Comparison of ENCODE assay signal across 1 cellular context in the genomic region with DNA sequence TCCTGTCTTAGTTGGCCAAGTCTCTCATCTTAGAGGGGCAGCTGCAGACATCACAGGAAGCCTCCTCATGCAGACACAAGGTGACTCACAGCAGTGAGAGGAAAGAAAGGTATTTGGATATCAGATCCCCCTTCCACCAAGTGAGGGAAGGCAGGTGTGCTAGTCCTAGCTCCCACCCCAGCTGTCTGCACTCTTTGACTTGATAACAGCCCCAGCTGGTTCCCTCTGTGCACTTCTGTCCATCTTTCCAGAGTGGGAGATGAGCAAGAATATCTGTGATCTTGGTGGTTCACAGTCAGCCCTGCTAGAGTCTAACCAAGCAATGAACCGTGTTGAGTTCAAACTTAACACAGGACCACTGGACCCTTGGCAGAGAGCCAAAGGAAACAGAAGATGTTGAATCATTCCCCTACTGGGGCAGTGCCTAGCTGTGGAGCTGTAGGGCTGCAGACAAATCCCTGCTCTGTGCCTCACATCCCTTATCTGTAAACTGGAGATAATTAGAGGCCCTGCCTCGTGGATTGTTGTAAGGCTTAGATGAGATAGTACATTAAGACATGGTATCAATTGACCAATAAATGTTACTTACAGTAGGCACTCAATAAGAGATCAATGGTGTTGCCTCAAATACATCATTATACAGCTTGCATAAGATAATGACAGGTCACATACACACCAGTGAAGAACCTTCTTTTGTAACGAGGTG.
TF ChIP-seq lines count a peak whose summit lies in the region.

No MANE protein-coding gene starts in this region.

TF ChIP-seq in HepG2, 621 proteins besides CTCF, POLR2A, EP300 and RAD21 (continued from another document and continues in another):
- 0 out of 2 replicates have a peak, but pooled peaks have one; percentile 43 for TF ChIP-seq ZNF782 (CRISPR knock-in tag; IDR thresholded peaks at IDR 0.05; ENCODE audit: borderline replicate concordance)
- peak; percentile 85 for TF ChIP-seq RBAK (CRISPR knock-in tag; IDR thresholded peaks at IDR 0.05)
- TF ChIP-seq, protein P1, sequence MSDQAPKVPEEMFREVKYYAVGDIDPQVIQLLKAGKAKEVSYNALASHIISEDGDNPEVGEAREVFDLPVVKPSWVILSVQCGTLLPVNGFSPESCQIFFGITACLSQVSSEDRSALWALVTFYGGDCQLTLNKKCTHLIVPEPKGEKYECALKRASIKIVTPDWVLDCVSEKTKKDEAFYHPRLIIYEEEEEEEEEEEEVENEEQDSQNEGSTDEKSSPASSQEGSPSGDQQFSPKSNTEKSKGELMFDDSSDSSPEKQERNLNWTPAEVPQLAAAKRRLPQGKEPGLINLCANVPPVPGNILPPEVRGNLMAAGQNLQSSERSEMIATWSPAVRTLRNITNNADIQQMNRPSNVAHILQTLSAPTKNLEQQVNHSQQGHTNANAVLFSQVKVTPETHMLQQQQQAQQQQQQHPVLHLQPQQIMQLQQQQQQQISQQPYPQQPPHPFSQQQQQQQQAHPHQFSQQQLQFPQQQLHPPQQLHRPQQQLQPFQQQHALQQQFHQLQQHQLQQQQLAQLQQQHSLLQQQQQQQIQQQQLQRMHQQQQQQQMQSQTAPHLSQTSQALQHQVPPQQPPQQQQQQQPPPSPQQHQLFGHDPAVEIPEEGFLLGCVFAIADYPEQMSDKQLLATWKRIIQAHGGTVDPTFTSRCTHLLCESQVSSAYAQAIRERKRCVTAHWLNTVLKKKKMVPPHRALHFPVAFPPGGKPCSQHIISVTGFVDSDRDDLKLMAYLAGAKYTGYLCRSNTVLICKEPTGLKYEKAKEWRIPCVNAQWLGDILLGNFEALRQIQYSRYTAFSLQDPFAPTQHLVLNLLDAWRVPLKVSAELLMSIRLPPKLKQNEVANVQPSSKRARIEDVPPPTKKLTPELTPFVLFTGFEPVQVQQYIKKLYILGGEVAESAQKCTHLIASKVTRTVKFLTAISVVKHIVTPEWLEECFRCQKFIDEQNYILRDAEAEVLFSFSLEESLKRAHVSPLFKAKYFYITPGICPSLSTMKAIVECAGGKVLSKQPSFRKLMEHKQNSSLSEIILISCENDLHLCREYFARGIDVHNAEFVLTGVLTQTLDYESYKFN (CRISPR knock-in tag; conservative IDR thresholded peaks at IDR 0.05): peak; percentile 82
- TF ChIP-seq, protein P2, sequence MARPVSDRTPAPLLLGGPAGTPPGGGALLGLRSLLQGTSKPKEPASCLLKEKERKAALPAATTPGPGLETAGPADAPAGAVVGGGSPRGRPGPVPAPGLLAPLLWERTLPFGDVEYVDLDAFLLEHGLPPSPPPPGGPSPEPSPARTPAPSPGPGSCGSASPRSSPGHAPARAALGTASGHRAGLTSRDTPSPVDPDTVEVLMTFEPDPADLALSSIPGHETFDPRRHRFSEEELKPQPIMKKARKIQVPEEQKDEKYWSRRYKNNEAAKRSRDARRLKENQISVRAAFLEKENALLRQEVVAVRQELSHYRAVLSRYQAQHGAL (CRISPR knock-in tag; IDR thresholded peaks at IDR 0.05; ENCODE audit: not compliant biosample characterization): no peak
- TF ChIP-seq ZSCAN21 (CRISPR knock-in tag; IDR thresholded peaks at IDR 0.05; ENCODE audit: borderline replicate concordance): no peak
- TF ChIP-seq, protein P3, sequence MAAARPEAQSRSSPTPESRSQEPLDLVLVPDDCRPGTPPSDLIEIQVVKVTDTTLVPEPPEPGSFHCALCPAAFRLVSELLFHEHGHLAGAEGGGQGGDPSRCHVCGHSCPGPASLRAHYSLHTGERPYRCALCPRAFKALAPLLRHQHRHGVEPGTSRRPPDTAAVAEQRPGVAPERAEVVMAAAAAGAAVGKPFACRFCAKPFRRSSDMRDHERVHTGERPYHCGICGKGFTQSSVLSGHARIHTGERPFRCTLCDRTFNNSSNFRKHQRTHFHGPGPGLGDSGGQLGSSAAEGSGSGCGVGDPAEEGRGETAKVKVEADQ (CRISPR knock-in tag; IDR thresholded peaks at IDR 0.05; ENCODE audit: borderline replicate concordance): peak; percentile 68; the same call in 1 of the 2 replicates
- TF ChIP-seq, protein P4, sequence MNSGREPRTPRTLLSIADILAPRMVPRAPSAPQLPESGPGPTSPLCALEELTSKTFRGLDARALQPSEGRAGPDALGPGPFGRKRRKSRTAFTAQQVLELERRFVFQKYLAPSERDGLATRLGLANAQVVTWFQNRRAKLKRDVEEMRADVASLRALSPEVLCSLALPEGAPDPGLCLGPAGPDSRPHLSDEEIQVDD (CRISPR knock-in tag; IDR thresholded peaks at IDR 0.05; ENCODE audit: borderline replicate concordance): no peak
- no peak for TF ChIP-seq TMF1 (CRISPR knock-in tag; IDR thresholded peaks at IDR 0.05; ENCODE audit: low read depth)
- TF ChIP-seq, protein P5, sequence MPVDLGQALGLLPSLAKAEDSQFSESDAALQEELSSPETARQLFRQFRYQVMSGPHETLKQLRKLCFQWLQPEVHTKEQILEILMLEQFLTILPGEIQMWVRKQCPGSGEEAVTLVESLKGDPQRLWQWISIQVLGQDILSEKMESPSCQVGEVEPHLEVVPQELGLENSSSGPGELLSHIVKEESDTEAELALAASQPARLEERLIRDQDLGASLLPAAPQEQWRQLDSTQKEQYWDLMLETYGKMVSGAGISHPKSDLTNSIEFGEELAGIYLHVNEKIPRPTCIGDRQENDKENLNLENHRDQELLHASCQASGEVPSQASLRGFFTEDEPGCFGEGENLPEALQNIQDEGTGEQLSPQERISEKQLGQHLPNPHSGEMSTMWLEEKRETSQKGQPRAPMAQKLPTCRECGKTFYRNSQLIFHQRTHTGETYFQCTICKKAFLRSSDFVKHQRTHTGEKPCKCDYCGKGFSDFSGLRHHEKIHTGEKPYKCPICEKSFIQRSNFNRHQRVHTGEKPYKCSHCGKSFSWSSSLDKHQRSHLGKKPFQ (CRISPR knock-in tag; IDR thresholded peaks at IDR 0.05; ENCODE audit: insufficient replicate concordance): peak; percentile 30
- TF ChIP-seq ZKSCAN8 (CRISPR knock-in tag; IDR thresholded peaks at IDR 0.05; ENCODE audit: borderline replicate concordance): 0 out of 2 replicates have a peak, but pooled peaks have one; percentile 66
- TF ChIP-seq PAF1 (CRISPR knock-in tag; IDR thresholded peaks at IDR 0.05): no peak
- peak; percentile 76; the same call in 1 of the 2 replicates for TF ChIP-seq DPF2 (CRISPR knock-in tag; IDR thresholded peaks at IDR 0.05; ENCODE audit: borderline replicate concordance, low read depth)
- TF ChIP-seq MIXL1 (CRISPR knock-in tag; IDR thresholded peaks at IDR 0.05): peak; percentile 92
- peak; percentile 86 for TF ChIP-seq TARDBP (CRISPR knock-in tag; IDR thresholded peaks at IDR 0.05)
- TF ChIP-seq ZNF652 (CRISPR knock-in tag; IDR thresholded peaks at IDR 0.05; ENCODE audit: borderline replicate concordance, low read depth): peak; percentile 57; the same call in 1 of the 2 replicates
- peak; percentile 78; the same call in 1 of the 2 replicates for TF ChIP-seq FOXJ3 (CRISPR knock-in tag; IDR thresholded peaks at IDR 0.05; ENCODE audit: borderline replicate concordance)
- no peak for TF ChIP-seq POLR2AphosphoS5 (IDR thresholded peaks at IDR 0.05; ENCODE audit: low read depth, low read length)
- TF ChIP-seq ZNF615 (CRISPR knock-in tag; IDR thresholded peaks at IDR 0.05; ENCODE audit: borderline replicate concordance): no peak
- TF ChIP-seq, protein P6, sequence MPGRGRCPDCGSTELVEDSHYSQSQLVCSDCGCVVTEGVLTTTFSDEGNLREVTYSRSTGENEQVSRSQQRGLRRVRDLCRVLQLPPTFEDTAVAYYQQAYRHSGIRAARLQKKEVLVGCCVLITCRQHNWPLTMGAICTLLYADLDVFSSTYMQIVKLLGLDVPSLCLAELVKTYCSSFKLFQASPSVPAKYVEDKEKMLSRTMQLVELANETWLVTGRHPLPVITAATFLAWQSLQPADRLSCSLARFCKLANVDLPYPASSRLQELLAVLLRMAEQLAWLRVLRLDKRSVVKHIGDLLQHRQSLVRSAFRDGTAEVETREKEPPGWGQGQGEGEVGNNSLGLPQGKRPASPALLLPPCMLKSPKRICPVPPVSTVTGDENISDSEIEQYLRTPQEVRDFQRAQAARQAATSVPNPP (CRISPR knock-in tag; IDR thresholded peaks at IDR 0.05): no peak
- no peak for TF ChIP-seq KLF13 (CRISPR knock-in tag; IDR thresholded peaks at IDR 0.05)
- TF ChIP-seq, protein P7, sequence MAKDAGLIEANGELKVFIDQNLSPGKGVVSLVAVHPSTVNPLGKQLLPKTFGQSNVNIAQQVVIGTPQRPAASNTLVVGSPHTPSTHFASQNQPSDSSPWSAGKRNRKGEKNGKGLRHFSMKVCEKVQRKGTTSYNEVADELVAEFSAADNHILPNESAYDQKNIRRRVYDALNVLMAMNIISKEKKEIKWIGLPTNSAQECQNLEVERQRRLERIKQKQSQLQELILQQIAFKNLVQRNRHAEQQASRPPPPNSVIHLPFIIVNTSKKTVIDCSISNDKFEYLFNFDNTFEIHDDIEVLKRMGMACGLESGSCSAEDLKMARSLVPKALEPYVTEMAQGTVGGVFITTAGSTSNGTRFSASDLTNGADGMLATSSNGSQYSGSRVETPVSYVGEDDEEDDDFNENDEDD (CRISPR knock-in tag; IDR thresholded peaks at IDR 0.05; ENCODE audit: borderline replicate concordance): no peak
- no peak for TF ChIP-seq SOX13 (IDR thresholded peaks at IDR 0.05)
- TF ChIP-seq SOX13 (CRISPR knock-in tag; conservative IDR thresholded peaks at IDR 0.05 in 1 of 2, IDR thresholded peaks at IDR 0.05 in 1 of 2): peak in 1 of 2 experiments; percentile 80; a peak in 2 of 4 replicates
- no peak for TF ChIP-seq ATM (IDR thresholded peaks at IDR 0.05; ENCODE audit: borderline replicate concordance)
- TF ChIP-seq XRCC5 (optimal IDR thresholded peaks at IDR 0.05; ENCODE audit: low read length): peak; percentile 12
- no peak for TF ChIP-seq BRCA1 (CRISPR knock-in tag; IDR thresholded peaks at IDR 0.05)
- no peak for TF ChIP-seq KMT2A (CRISPR knock-in tag; IDR thresholded peaks at IDR 0.05)
- 0 out of 2 replicates have a peak, but pooled peaks have one; percentile 36 for TF ChIP-seq ELF3 (CRISPR knock-in tag; IDR thresholded peaks at IDR 0.05)
- no peak for TF ChIP-seq MAFK (conservative IDR thresholded peaks at IDR 0.05 in 1 of 2, IDR thresholded peaks at IDR 0.05 in 1 of 2; ENCODE audit: low read length in 2 of 2)
- no peak for TF ChIP-seq PHF8 (CRISPR knock-in tag; IDR thresholded peaks at IDR 0.05)
- TF ChIP-seq, protein P8, sequence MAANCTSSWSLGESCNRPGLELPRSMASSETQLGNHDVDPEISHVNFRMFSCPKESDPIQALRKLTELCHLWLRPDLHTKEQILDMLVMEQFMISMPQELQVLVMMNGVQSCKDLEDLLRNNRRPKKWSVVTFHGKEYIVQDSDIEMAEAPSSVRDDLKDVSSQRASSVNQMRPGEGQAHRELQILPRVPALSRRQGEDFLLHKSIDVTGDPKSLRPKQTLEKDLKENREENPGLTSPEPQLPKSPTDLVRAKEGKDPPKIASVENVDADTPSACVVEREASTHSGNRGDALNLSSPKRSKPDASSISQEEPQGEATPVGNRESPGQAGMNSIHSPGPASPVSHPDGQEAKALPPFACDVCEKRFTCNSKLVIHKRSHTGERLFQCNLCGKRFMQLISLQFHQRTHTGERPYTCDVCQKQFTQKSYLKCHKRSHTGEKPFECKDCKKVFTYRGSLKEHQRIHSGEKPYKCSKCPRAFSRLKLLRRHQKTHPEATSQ (CRISPR knock-in tag; IDR thresholded peaks at IDR 0.05; ENCODE audit: borderline replicate concordance): peak; percentile 77; the same call in 1 of the 2 replicates
- TF ChIP-seq, protein P9, sequence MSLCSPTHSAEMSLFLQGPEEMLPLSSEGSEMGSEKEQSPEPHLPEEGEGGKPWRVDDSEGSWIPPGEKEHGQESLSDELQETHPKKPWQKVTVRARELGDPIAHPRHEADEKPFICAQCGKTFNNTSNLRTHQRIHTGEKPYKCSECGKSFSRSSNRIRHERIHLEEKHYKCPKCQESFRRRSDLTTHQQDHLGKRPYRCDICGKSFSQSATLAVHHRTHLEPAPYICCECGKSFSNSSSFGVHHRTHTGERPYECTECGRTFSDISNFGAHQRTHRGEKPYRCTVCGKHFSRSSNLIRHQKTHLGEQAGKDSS (CRISPR knock-in tag; IDR thresholded peaks at IDR 0.05; ENCODE audit: borderline replicate concordance, low read depth): 0 out of 2 replicates have a peak, but pooled peaks have one; percentile 38
- TF ChIP-seq ADNP (CRISPR knock-in tag; IDR thresholded peaks at IDR 0.05): peak; percentile 85
- peak; percentile 78 for TF ChIP-seq ZNF3 (CRISPR knock-in tag; IDR thresholded peaks at IDR 0.05)
- TF ChIP-seq ZNF20 (CRISPR knock-in tag; IDR thresholded peaks at IDR 0.05): no peak
- TF ChIP-seq MAZ (IDR thresholded peaks at IDR 0.05; ENCODE audit: borderline replicate concordance, low read depth, low read length): no peak
- TF ChIP-seq MAZ (CRISPR knock-in tag; IDR thresholded peaks at IDR 0.05; ENCODE audit: low read depth): 0 out of 2 replicates have a peak, but pooled peaks have one; percentile 22
- TF ChIP-seq DNMT3B (CRISPR knock-in tag; conservative IDR thresholded peaks at IDR 0.05): no peak
- TF ChIP-seq, protein P10, sequence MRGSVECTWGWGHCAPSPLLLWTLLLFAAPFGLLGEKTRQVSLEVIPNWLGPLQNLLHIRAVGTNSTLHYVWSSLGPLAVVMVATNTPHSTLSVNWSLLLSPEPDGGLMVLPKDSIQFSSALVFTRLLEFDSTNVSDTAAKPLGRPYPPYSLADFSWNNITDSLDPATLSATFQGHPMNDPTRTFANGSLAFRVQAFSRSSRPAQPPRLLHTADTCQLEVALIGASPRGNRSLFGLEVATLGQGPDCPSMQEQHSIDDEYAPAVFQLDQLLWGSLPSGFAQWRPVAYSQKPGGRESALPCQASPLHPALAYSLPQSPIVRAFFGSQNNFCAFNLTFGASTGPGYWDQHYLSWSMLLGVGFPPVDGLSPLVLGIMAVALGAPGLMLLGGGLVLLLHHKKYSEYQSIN (CRISPR knock-in tag; IDR thresholded peaks at IDR 0.05; ENCODE audit: borderline replicate concordance): no peak
- 0 out of 2 replicates have a peak, but pooled peaks have one; percentile 33 for TF ChIP-seq SIX1 (CRISPR knock-in tag; IDR thresholded peaks at IDR 0.05; ENCODE audit: borderline replicate concordance)
- no peak for TF ChIP-seq ELF4 (CRISPR knock-in tag; IDR thresholded peaks at IDR 0.05; ENCODE audit: borderline replicate concordance)
- peak; percentile 91 for TF ChIP-seq FOSL2 (CRISPR knock-in tag; IDR thresholded peaks at IDR 0.05)
- peak; percentile 61; the same call in 1 of the 2 replicates for TF ChIP-seq ZNF788 (CRISPR knock-in tag; IDR thresholded peaks at IDR 0.05; ENCODE audit: borderline replicate concordance)
- no peak for TF ChIP-seq ZNF567 (CRISPR knock-in tag; IDR thresholded peaks at IDR 0.05; ENCODE audit: borderline replicate concordance)
- TF ChIP-seq NFKB2 (CRISPR knock-in tag; IDR thresholded peaks at IDR 0.05; ENCODE audit: borderline replicate concordance): no peak
- peak; percentile 88 for TF ChIP-seq ZMYM4 (CRISPR knock-in tag; IDR thresholded peaks at IDR 0.05)
- TF ChIP-seq TCF12 (IDR thresholded peaks at IDR 0.05): no peak
- TF ChIP-seq TCF12 (CRISPR knock-in tag; IDR thresholded peaks at IDR 0.05): no peak
- no peak for TF ChIP-seq ATF7 (IDR thresholded peaks at IDR 0.05)
- TF ChIP-seq ATF7 (CRISPR knock-in tag; IDR thresholded peaks at IDR 0.05): no peak
- TF ChIP-seq, protein P11, sequence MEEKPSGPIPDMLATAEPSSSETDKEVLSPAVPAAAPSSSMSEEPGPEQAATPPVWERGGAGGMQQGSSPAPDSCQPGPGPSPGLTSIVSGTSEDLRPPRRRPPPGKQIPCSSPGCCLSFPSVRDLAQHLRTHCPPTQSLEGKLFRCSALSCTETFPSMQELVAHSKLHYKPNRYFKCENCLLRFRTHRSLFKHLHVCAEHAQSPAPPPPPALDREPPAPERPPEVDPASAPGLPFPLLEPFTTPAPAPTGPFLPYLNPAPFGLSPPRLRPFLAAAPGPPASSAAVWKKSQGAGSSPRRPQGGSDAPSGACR (CRISPR knock-in tag; IDR thresholded peaks at IDR 0.05): 0 out of 2 replicates have a peak, but pooled peaks have one; percentile 45
- TF ChIP-seq SOX5 (CRISPR knock-in tag; IDR thresholded peaks at IDR 0.05; ENCODE audit: borderline replicate concordance): peak; percentile 74; the same call in 1 of the 2 replicates
- TF ChIP-seq NFYB (CRISPR knock-in tag; IDR thresholded peaks at IDR 0.05): no peak
- TF ChIP-seq ZSCAN25 (CRISPR knock-in tag; IDR thresholded peaks at IDR 0.05): peak; percentile 45; the same call in 1 of the 2 replicates
